ENCODE assay signal across 8 cellular contexts in genomic region chr11:86799680-86800075, GRCh38. TPM values are rescaled to one million over a fixed set of nuclear protein-coding genes. Genes with fewer than 3 reads are reported as not detected.
A peak's percentile ranks its signal among the peaks of the same experiment; 100 is the strongest.
DNase-seq lines count a peak whose midpoint lies in the region; ATAC-seq and TF ChIP-seq lines count a peak whose summit lies in the region.

No MANE protein-coding gene starts in this region.

- WGBS in mesodermal cell (ENCODE audit: insufficient coverage in 2 of 2), 2 experiments, result 36 to 45% methylated on average over 7 to 9 of the region's 13 CpGs

- intact Hi-C loops in Right ventricle myocardium inferior (cut with DNase I) (loop anchor here (5.0 kb wide), 3 partner anchors 127 to 342 kb away; partner anchors contain the start of gene ME3), cardiac septum (cut with DNase I) (loop anchor here (5.0 kb wide), 3 partner anchors 127 to 342 kb away; partner anchors contain the start of gene ME3), dorsolateral prefrontal cortex (cut with DNase I) (loop anchor here (5.0 to 10.0 kb wide), 3 partner anchors 125 to 185 kb away; partner anchors contain the start of gene ME3 (in 2 of the 2))

- DNase-seq in Right ventricle myocardium inferior (ENCODE audit: missing footprints), result no peak
- DNase-seq in cardiac septum (ENCODE audit: low spot score), result no peak
- peak in 3 of 10 donors; percentile 4 to 45 (median 40) for DNase-seq in dorsolateral prefrontal cortex
- no peak for DNase-seq in GOT3 (lab: John Stamatoyannopoulos, UW)
- DNase-seq in stimulated activated CD4-positive, alpha-beta T cell treated with anti-CD3 and anti-CD28 coated beads, Interleukin-4, amount 100 ng/mL, for 24 hours, result no peak
- DNase-seq in central memory CD4-positive, alpha-beta T cell, result no peak
- DNase-seq in hepatic stellate cell (ENCODE audit: low spot score), result no peak

- peak; percentile 8 for ATAC-seq in Right ventricle myocardium inferior

- peaks cover 4% of the 10 kb centered on the region for H3K9me3 ChIP-seq in mesodermal cell (ENCODE audit: control insufficient read depth, low read length)

- H3K27ac ChIP-seq in dorsolateral prefrontal cortex (peak overlapping the region in 44 of 59 donors; percentile 7 to 86 (median 62)), mesodermal cell (ENCODE audit: low read depth, low read length, severe bottlenecking) (peak overlapping the region; percentile 57)

- H3K27me3 ChIP-seq in dorsolateral prefrontal cortex, result peaks cover 0 to 30% (median 0%) of the 10 kb centered on the region in 45 donors

- peaks cover 24% of the 10 kb centered on the region for H3K36me3 ChIP-seq in mesodermal cell (ENCODE audit: control insufficient read depth, insufficient read depth, low read length)

- H3K4me3 ChIP-seq in dorsolateral prefrontal cortex (peak overlapping the region; percentile 30 to 79 (median 66)), mesodermal cell (ENCODE audit: extremely low read depth, insufficient read depth, low read length, poor library complexity, severe bottlenecking) (peak overlapping the region; percentile 88)

- TF ChIP-seq CTCF in dorsolateral prefrontal cortex (IDR thresholded peaks at IDR 0.05 in 54 of 56, conservative IDR thresholded peaks at IDR 0.05 in 2 of 56; ENCODE audit: low read depth in 1 of 56, partially characterized antibody in 56 of 56), result peak in 14 of 56 donors; percentile 4 to 36 (median 22)

- peaks cover 19% of the 10 kb centered on the region for H3K4me1 ChIP-seq in mesodermal cell (ENCODE audit: control insufficient read depth, insufficient read depth, low read length, poor library complexity, severe bottlenecking)

RNA-seq across cellular contexts. Expression of gene PRSS23, which starts 0.7 kb away (rescaled TPM):
- total RNA-seq in Right ventricle myocardium inferior, result 7.2 TPM
- total RNA-seq in cardiac septum, result 20.7 TPM
- 10 to 100 TPM in 93 of 120 experiments, 1 to 10 TPM in 27; 5.7 to 31.6 (median 13.1) TPM for total RNA-seq in dorsolateral prefrontal cortex
- 450 TPM for polyA plus RNA-seq in mesodermal cell (2013, experiment 1 of 2)
- polyA plus RNA-seq in mesodermal cell (2013, experiment 2 of 2), result 338 TPM
